14 cellular contexts compared by ENCODE assay signal in the genomic region with DNA sequence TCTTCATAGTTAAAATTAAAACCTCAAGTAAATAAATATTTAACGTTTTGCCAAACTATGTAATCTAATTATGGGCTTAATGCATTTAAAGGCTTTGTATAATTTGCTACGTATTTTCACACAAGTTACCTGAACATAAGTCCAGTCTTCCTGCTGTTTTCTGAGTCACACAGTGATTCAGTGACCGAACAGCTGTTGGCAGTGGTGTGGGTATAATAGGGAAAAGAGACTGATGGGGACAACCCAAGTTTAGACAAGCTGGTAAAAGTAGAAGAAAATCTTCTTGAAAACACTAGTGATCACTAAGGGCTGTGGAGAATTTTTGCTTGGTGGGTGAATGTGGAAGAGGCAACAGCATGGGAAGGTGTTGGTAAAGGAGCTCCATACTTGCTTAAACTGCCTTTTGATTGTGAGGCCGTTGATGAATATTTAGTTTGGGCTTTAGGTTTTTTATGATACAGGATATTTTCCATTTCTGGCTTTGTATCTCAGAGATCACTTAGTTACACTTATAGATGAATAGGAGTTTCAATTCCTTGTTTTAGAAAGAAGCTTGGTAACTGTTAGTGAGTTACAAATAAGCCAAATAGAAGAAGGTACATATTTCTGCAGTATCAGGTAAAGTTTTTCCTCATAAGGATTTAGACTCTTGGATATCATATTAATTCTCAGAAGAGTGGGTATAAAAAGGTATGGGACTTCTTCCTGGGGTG. TPM values are rescaled to one million over a fixed set of nuclear protein-coding genes. Genes with fewer than 3 reads are reported as not detected.
A peak's percentile ranks its signal among the peaks of the same experiment; 100 is the strongest.
DNase-seq lines count a peak whose midpoint lies in the region; ATAC-seq, FAIRE-seq and TF ChIP-seq lines count a peak whose summit lies in the region.
"Had no signal": no experiment of that assay in that cellular context is flagged by ENCODE, and none has a peak within 500 bp of the region (broad histone marks: within the 10 kb centered on the region; RNA-seq: fewer than 3 reads in every experiment).

No MANE protein-coding gene starts in this region.

- peak; percentile 62 for FAIRE-seq in H54 (lab: Jason Lieb, UNC)

- no peak overlapping the region for H3K4me3 ChIP-seq in testis

- no peak for TF ChIP-seq CTCF in testis (IDR thresholded peaks at IDR 0.05)

- no peaks in the 10 kb centered on the region for H3K9me3 ChIP-seq in testis

- peak overlapping the region; percentile 1 to 91 (median 60) for H3K27ac Mint-ChIP-seq in IgD-negative memory B cell
- H3K27ac Mint-ChIP-seq: activated CD4-positive, alpha-beta T cell treated with anti-CD3 and anti-CD28 coated beads for 36 hours; CD8-positive, alpha-beta T cell had no signal

- ATAC-seq in GM18520 (IDR thresholded peaks at IDR 0.05; ENCODE audit: unreplicated experiment): peak; percentile 42
- ATAC-seq: activated CD4-positive, alpha-beta T cell treated with anti-CD3 and anti-CD28 coated beads for 36 hours; CD8-positive, alpha-beta T cell; left colon had no signal

- H3K9me3 Mint-ChIP-seq in IgD-negative memory B cell: no peaks in the 10 kb centered on the region
- H3K9me3 Mint-ChIP-seq: CD8-positive, alpha-beta T cell had no signal

- no peak for TF ChIP-seq POLR2A in H54 (IDR thresholded peaks at IDR 0.05; ENCODE audit: low read depth, low read length)
- TF ChIP-seq POLR2A in testis (IDR thresholded peaks at IDR 0.05): no peak

- WGBS in testis, 2 donors: 86 to 91% methylated on average over 4 of the region's 4 CpGs

- peaks cover 11 to 16% (median 13%) of the 10 kb centered on the region in 3 donors for H3K4me1 Mint-ChIP-seq in IgD-negative memory B cell
- H3K4me1 Mint-ChIP-seq: activated CD4-positive, alpha-beta T cell treated with anti-CD3 and anti-CD28 coated beads for 36 hours had no signal

- H3K36me3 ChIP-seq in testis (ENCODE audit: low read depth, missing control alignments): no peaks in the 10 kb centered on the region

- H3K4me1 ChIP-seq in testis: no peaks in the 10 kb centered on the region

- DNase-seq in H54 (ENCODE audit: insufficient read length, low spot score): no peak
- peak; percentile 11 for DNase-seq in fibroblast of peridontal ligament (ENCODE audit: extremely low read depth)
- no peak for DNase-seq in NCI-H1048 (lab: John Stamatoyannopoulos, UW)
- DNase-seq in OCI-M1 (lab: John Stamatoyannopoulos, UW): no peak
- DNase-seq in GDM1 (lab: John Stamatoyannopoulos, UW): no peak
- DNase-seq in testis: no peak
- DNase-seq: activated CD4-positive, alpha-beta T cell treated with anti-CD3 and anti-CD28 coated beads for 36 hours; activated gamma-delta T cell treated with Interleukin-2 at 50 U/mL for 16 hours; CD8-positive, alpha-beta T cell; H7; left colon; NCI-H2029 had no signal

- H3K36me3 Mint-ChIP-seq in IgD-negative memory B cell: peaks cover 8% of the 10 kb centered on the region
- H3K36me3 Mint-ChIP-seq: CD8-positive, alpha-beta T cell had no signal

- peak overlapping the region in 3 of 4 donors; percentile 3 to 67 (median 19) for H3K4me3 Mint-ChIP-seq in IgD-negative memory B cell
- H3K4me3 Mint-ChIP-seq: activated CD4-positive, alpha-beta T cell treated with anti-CD3 and anti-CD28 coated beads for 36 hours; CD8-positive, alpha-beta T cell had no signal

- H3K27me3 ChIP-seq in testis: no peaks in the 10 kb centered on the region

- no peak overlapping the region for H3K27ac ChIP-seq in testis

- intact Hi-C loops in testis (cut with DNase I; ENCODE audit: low total_unique reads): no loop called here

- H3K27me3 Mint-ChIP-seq in IgD-negative memory B cell: no peaks in the 10 kb centered on the region
- H3K27me3 Mint-ChIP-seq: activated CD4-positive, alpha-beta T cell treated with anti-CD3 and anti-CD28 coated beads for 36 hours had no signal

RNA-seq across cellular contexts. Expression of a gene that starts 23.9 kb away (rescaled TPM):
- polyA plus RNA-seq in IgD-negative memory B cell: 6.8 TPM
- 1 to 10 TPM; 5.1 to 6.2 TPM for total RNA-seq in testis
- polyA plus RNA-seq in testis (ENCODE audit: insufficient read depth, low read depth, low replicate concordance): 3.4 TPM
- total RNA-seq: activated CD4-positive, alpha-beta T cell treated with anti-CD3 and anti-CD28 coated beads for 36 hours had no signal
